Comparison of ENCODE assay signal across 18 cellular contexts in the genomic region with DNA sequence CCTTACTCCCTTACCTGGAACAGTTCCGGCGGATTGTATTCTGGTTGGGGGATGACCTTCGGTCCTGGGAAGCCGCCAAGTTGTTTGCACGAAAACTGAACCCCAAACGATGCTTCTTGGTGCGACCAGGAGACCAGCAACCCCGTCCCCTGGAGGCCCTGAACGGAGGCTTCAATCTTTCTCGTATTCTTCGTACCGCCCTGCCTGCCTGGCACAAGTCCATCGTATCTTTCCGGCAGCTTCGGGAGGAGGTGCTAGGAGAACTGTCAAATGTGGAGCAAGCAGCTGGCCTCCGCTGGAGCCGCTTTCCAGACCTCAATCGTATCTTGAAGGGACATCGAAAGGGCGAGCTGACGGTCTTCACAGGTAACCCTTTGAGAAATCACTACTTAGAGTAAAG. TPM values are rescaled to one million over a fixed set of nuclear protein-coding genes. Genes with fewer than 3 reads are reported as not detected.
A peak's percentile ranks its signal among the peaks of the same experiment; 100 is the strongest.
DNase-seq lines count a peak whose midpoint lies in the region; ATAC-seq and TF ChIP-seq lines count a peak whose summit lies in the region.
"Had no signal": no experiment of that assay in that cellular context is flagged by ENCODE, and none has a peak within 500 bp of the region (broad histone marks: within the 10 kb centered on the region; RNA-seq: fewer than 3 reads in every experiment).

No MANE protein-coding gene starts in this region.

- H3K4me1 ChIP-seq in psoas muscle = peaks cover 31% of the 10 kb centered on the region

- no peaks in the 10 kb centered on the region for H3K27me3 Mint-ChIP-seq in activated T-cell treated with anti-CD3 and anti-CD28 coated beads, Interleukin-2, amount 50 U/mL, for 72 hours (ENCODE audit: low read depth)
- H3K27me3 Mint-ChIP-seq in activated naive CD8-positive, alpha-beta T cell treated with anti-CD3 and anti-CD28 coated beads, Interleukin-2, amount 50 U/mL, for 24 hours = no peaks in the 10 kb centered on the region
- H3K27me3 Mint-ChIP-seq: naive thymus-derived CD4-positive, alpha-beta T cell had no signal

- intact Hi-C loops in psoas muscle (cut with DNase I) = no loop called here
- intact Hi-C loops in posterior vena cava (cut with DNase I) = no loop called here

- peak overlapping the region; percentile 18 to 98 for H3K4me3 Mint-ChIP-seq in activated T-cell treated with anti-CD3 and anti-CD28 coated beads, Interleukin-2, amount 50 U/mL, for 72 hours
- H3K4me3 Mint-ChIP-seq in activated naive CD8-positive, alpha-beta T cell treated with anti-CD3 and anti-CD28 coated beads, Interleukin-2, amount 50 U/mL, for 24 hours = peak overlapping the region; percentile 98

- TF ChIP-seq CTCF in LNCaP clone FGC (IDR thresholded peaks at IDR 0.05; ENCODE audit: control insufficient read depth, extremely low read depth, insufficient read depth) (no peak), psoas muscle (IDR thresholded peaks at IDR 0.05) (no peak)

- H3K4me3 ChIP-seq in LNCaP clone FGC (ENCODE audit: low read depth, low read length) (peak overlapping the region; percentile 88; the same call in 1 of the 2 replicates), psoas muscle (peak overlapping the region; percentile 22)
- H3K4me3 ChIP-seq: lower lobe of right lung had no signal

- 84 to 85% (median 85%) methylated on average over 21 of the region's 21 CpGs for WGBS in psoas muscle, 3 donors

- peaks cover 10 to 17% of the 10 kb centered on the region in 2 donors for H3K36me3 Mint-ChIP-seq in activated T-cell treated with anti-CD3 and anti-CD28 coated beads, Interleukin-2, amount 50 U/mL, for 72 hours (ENCODE audit: insufficient read depth in 2 of 2)
- H3K36me3 Mint-ChIP-seq in activated naive CD8-positive, alpha-beta T cell treated with anti-CD3 and anti-CD28 coated beads, Interleukin-2, amount 50 U/mL, for 24 hours (ENCODE audit: low read depth) = peaks cover 43% of the 10 kb centered on the region

- peaks cover 52% of the 10 kb centered on the region for H3K4me1 Mint-ChIP-seq in activated T-cell treated with anti-CD3 and anti-CD28 coated beads, Interleukin-2, amount 50 U/mL, for 72 hours (ENCODE audit: low read depth)
- peaks cover 44% of the 10 kb centered on the region for H3K4me1 Mint-ChIP-seq in activated naive CD8-positive, alpha-beta T cell treated with anti-CD3 and anti-CD28 coated beads, Interleukin-2, amount 50 U/mL, for 24 hours

- peaks cover 6 to 75% of the 10 kb centered on the region in 2 donors for H3K36me3 ChIP-seq in psoas muscle (ENCODE audit: insufficient read depth in 1 of 2, low read depth in 1 of 2)

- no peak overlapping the region for H3K27ac Mint-ChIP-seq in activated T-cell treated with anti-CD3 and anti-CD28 coated beads, Interleukin-2, amount 50 U/mL, for 72 hours
- H3K27ac Mint-ChIP-seq in activated naive CD8-positive, alpha-beta T cell treated with anti-CD3 and anti-CD28 coated beads, Interleukin-2, amount 50 U/mL, for 24 hours = peak overlapping the region; percentile 52

- no peak for DNase-seq in activated T-cell treated with anti-CD3 and anti-CD28 coated beads, Interleukin-2, amount 50 U/mL, for 72 hours
- DNase-seq in activated T-cell treated with anti-CD3 and anti-CD28 coated beads, Interleukin-2, amount 50 U/mL, for 48 hours = no peak
- no peak for DNase-seq in LNCaP clone FGC (ENCODE audit: low read depth)
- DNase-seq in activated naive CD8-positive, alpha-beta T cell treated with anti-CD3 and anti-CD28 coated beads, Interleukin-2, amount 50 U/mL, for 24 hours = no peak
- no peak for DNase-seq in psoas muscle
- no peak for DNase-seq in posterior vena cava (ENCODE audit: low spot score)
- no peak for DNase-seq in NCI-H1694 treated with DMSO at 0.1 percent for 48 hours (lab: John Stamatoyannopoulos, UW)
- DNase-seq: activated naive CD4-positive, alpha-beta T cell treated with Interleukin-2 at 50 U/mL for 16 hours; Caco-2; dermis blood vessel endothelial cell; MG63; naive thymus-derived CD4-positive, alpha-beta T cell; NCI-H1930; NCI-H446 treated with DMSO at 0.1 percent for 48 hours; SHP77 treated with DMSO at 0.1 percent for 48 hours had no signal

- H3K9me3 ChIP-seq in psoas muscle = no peaks in the 10 kb centered on the region
- H3K9me3 ChIP-seq: Caco-2, lower lobe of right lung, MG63, vagina had no signal

- no peak overlapping the region for H3K27ac ChIP-seq in psoas muscle
- H3K27ac ChIP-seq: lower lobe of right lung, vagina had no signal

- H3K9me3 Mint-ChIP-seq in activated T-cell treated with anti-CD3 and anti-CD28 coated beads, Interleukin-2, amount 50 U/mL, for 72 hours = no peaks in the 10 kb centered on the region
- H3K9me3 Mint-ChIP-seq in activated naive CD8-positive, alpha-beta T cell treated with anti-CD3 and anti-CD28 coated beads, Interleukin-2, amount 50 U/mL, for 24 hours = no peaks in the 10 kb centered on the region
- H3K9me3 Mint-ChIP-seq: naive thymus-derived CD4-positive, alpha-beta T cell had no signal

- H3K27me3 ChIP-seq in psoas muscle (ENCODE audit: insufficient read depth in 3 of 3, low read length in 2 of 3) = no peaks in the 10 kb centered on the region
- H3K27me3 ChIP-seq: MG63, vagina had no signal

- no peak for ATAC-seq in activated T-cell treated with anti-CD3 and anti-CD28 coated beads, Interleukin-2, amount 50 U/mL, for 72 hours (replicated peaks in 1 of 2)
- ATAC-seq in activated naive CD8-positive, alpha-beta T cell treated with anti-CD3 and anti-CD28 coated beads, Interleukin-2, amount 50 U/mL, for 24 hours = no peak
- ATAC-seq in psoas muscle (no peak), GM19452 (IDR thresholded peaks at IDR 0.05; ENCODE audit: unreplicated experiment) (no peak)
- ATAC-seq: lower lobe of right lung; naive thymus-derived CD4-positive, alpha-beta T cell had no signal

RNA-seq across cellular contexts. Expression of a gene that starts 1.7 kb away (rescaled TPM):
- 10 to 100 TPM; 12.0 to 12.3 TPM for total RNA-seq in activated T-cell treated with anti-CD3 and anti-CD28 coated beads, Interleukin-2, amount 50 U/mL, for 72 hours
- total RNA-seq in psoas muscle (10 to 100 TPM; 11.0 to 29.0 (median 19.5) TPM), posterior vena cava (1 to 10 TPM; 5.2 to 5.6 TPM)
- 10 to 100 TPM; 14.7 to 23.8 (median 22.6) TPM for polyA plus RNA-seq in psoas muscle

RNA-seq across cellular contexts. Expression of a gene that starts 1.8 kb away (rescaled TPM):
- total RNA-seq in activated T-cell treated with anti-CD3 and anti-CD28 coated beads, Interleukin-2, amount 50 U/mL, for 72 hours = 10 to 100 TPM; 38.2 to 41.7 TPM
- total RNA-seq in psoas muscle (10 to 100 TPM; 56.6 to 90.1 (median 72.6) TPM), posterior vena cava (10 to 100 TPM; 48.6 to 53.9 TPM)
- 100 to 1,000 TPM; 106 to 159 (median 111) TPM for polyA plus RNA-seq in psoas muscle

RNA-seq across cellular contexts. Expression of a gene that starts 10.5 kb away (rescaled TPM):
- 10 to 100 TPM; 12.0 to 14.1 TPM for total RNA-seq in activated T-cell treated with anti-CD3 and anti-CD28 coated beads, Interleukin-2, amount 50 U/mL, for 72 hours
- total RNA-seq in psoas muscle (10 to 100 TPM; 20.1 to 66.0 (median 28.7) TPM), posterior vena cava (10 to 100 TPM; 71.4 to 91.3 TPM)
- polyA plus RNA-seq in psoas muscle = 10 to 100 TPM; 19.0 to 24.6 (median 20.0) TPM

RNA-seq across cellular contexts. Expression of a gene that starts 19.8 kb away (rescaled TPM):
- total RNA-seq in activated T-cell treated with anti-CD3 and anti-CD28 coated beads, Interleukin-2, amount 50 U/mL, for 72 hours = under 1 TPM; 0.53 to 0.79 TPM
- total RNA-seq in psoas muscle = 1 to 10 TPM in 2 of 4 donors, under 1 TPM in 2; 0.74 to 1.4 (median 0.89) TPM
- under 1 TPM; 0.08 to 0.48 (median 0.30) TPM for polyA plus RNA-seq in psoas muscle
- 1 to 10 TPM; 1.1 to 1.6 TPM for total RNA-seq in posterior vena cava

RNA-seq across cellular contexts. Expression of a gene that starts 41.8 kb away (rescaled TPM):
- under 1 TPM; 0.12 to 0.44 TPM for total RNA-seq in activated T-cell treated with anti-CD3 and anti-CD28 coated beads, Interleukin-2, amount 50 U/mL, for 72 hours
- total RNA-seq in psoas muscle (under 1 TPM in 2 of 4 donors, not detected in 2; 0.08 to 0.54 TPM), posterior vena cava (under 1 TPM; 0.48 to 0.83 TPM)
- polyA plus RNA-seq in psoas muscle = under 1 TPM; 0.04 to 0.30 (median 0.06) TPM
